In genomic region chr6:49915035-49915434, GRCh38 we compare ENCODE assay signal across 1 cellular context.
TF ChIP-seq lines count a peak whose summit lies in the region.

No MANE protein-coding gene starts in this region.

TF ChIP-seq in K562, 482 proteins besides CTCF, POLR2A, EP300 and RAD21:
- no peak for TF ChIP-seq ZNF511 (CRISPR knock-in tag; IDR thresholded peaks at IDR 0.05)
- no peak for TF ChIP-seq U2AF1 (optimal IDR thresholded peaks at IDR 0.05; ENCODE audit: low read depth, low read length)
- TF ChIP-seq BHLHE40 (IDR thresholded peaks at IDR 0.05; ENCODE audit: low read length): 0 out of 2 replicates have a peak, but pooled peaks have one; percentile 10
- TF ChIP-seq TCF3 (CRISPR knock-in tag; IDR thresholded peaks at IDR 0.05): no peak
- TF ChIP-seq PBX2 (CRISPR knock-in tag; IDR thresholded peaks at IDR 0.05; ENCODE audit: low read depth): no peak
- TF ChIP-seq PBX2 (tag; conservative IDR thresholded peaks at IDR 0.05; ENCODE audit: low read depth): peak; percentile 37; the same call in 1 of the 2 replicates
- TF ChIP-seq UBTF (IDR thresholded peaks at IDR 0.05; ENCODE audit: borderline replicate concordance in 1 of 2, low read depth in 2 of 2, low read length in 2 of 2): no peak
- TF ChIP-seq MEIS2 (IDR thresholded peaks at IDR 0.05; ENCODE audit: partially characterized antibody): peak; percentile 23
- no peak for TF ChIP-seq ZNF280B (CRISPR knock-in tag; IDR thresholded peaks at IDR 0.05)
